20 cellular contexts compared by ENCODE assay signal in genomic region chr10:62112963-62113362, GRCh38.
"Had no signal": no experiment of that assay in that cellular context is flagged by ENCODE, and none has a peak within 500 bp of the region (broad histone marks: within the 10 kb centered on the region; RNA-seq: fewer than 3 reads in every experiment).

No MANE protein-coding gene starts in this region.

- H3K27ac Mint-ChIP-seq: naive thymus-derived CD8-positive, alpha-beta T cell; progenitor cell of endocrine pancreas had no signal

- H3K36me3 ChIP-seq: esophagus muscularis mucosa, gastroesophageal sphincter, left ventricle myocardium inferior, ovary, stomach, thoracic aorta, transverse colon had no signal

- H3K36me3 Mint-ChIP-seq: naive thymus-derived CD8-positive, alpha-beta T cell had no signal

- ATAC-seq: gastroesophageal sphincter; mucosa of descending colon; naive thymus-derived CD8-positive, alpha-beta T cell; right cardiac atrium had no signal

- DNase-seq: cortex of kidney; dorsolateral prefrontal cortex; effector CD8-positive, alpha-beta T cell; glutamatergic neuron; islet precursor cell; left ventricle myocardium inferior; mucosa of descending colon; naive thymus-derived CD8-positive, alpha-beta T cell; ovary; right cardiac atrium; small intestine; stimulated activated CD4-positive, alpha-beta T cell treated with anti-CD3 and anti-CD28 coated beads, Interleukin-12 subunit alpha, Interleukin-12 subunit beta, amount 100 ng/mL, for 4 hours; stimulated activated naive CD4-positive, alpha-beta T cell; stomach; substantia nigra; transverse colon had no signal

- H3K27ac ChIP-seq: dorsolateral prefrontal cortex, esophagus muscularis mucosa, gastroesophageal sphincter, left ventricle myocardium inferior, ovary, stomach, thoracic aorta, transverse colon had no signal

- H3K4me3 Mint-ChIP-seq: naive thymus-derived CD8-positive, alpha-beta T cell had no signal

- H3K4me1 ChIP-seq: gastroesophageal sphincter had no signal

- H3K27me3 ChIP-seq: dorsolateral prefrontal cortex, esophagus muscularis mucosa, gastroesophageal sphincter, ovary, stomach, transverse colon had no signal

- H3K9me3 ChIP-seq: esophagus muscularis mucosa, gastroesophageal sphincter, left ventricle myocardium inferior, mucosa of descending colon, ovary, stomach, thoracic aorta, transverse colon had no signal

- H3K4me3 ChIP-seq: dorsolateral prefrontal cortex, esophagus muscularis mucosa, gastroesophageal sphincter, left ventricle myocardium inferior, mucosa of descending colon, ovary, stomach, thoracic aorta, transverse colon had no signal

- H3K27me3 Mint-ChIP-seq: naive thymus-derived CD8-positive, alpha-beta T cell; progenitor cell of endocrine pancreas had no signal
